2 cellular contexts compared by ENCODE assay signal in the genomic region with DNA sequence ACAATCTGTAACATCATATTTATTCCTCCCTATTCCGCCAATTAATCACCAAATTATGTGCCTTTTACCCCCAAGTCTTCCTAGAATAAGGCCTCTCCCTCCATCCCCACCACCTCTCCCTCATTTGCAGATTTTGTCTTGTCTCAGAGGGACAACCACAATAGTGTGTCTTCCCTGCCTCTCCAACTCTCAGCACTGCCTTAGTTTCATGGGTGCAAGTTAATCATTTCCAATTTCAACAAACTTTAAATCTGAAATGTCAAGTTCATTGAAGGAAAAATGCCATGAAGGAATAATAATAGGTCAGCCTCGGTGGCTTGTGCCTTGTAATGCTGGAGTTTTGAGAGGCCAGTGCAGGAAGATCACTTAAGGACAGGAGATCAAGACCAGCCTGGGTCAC.
TF ChIP-seq lines count a peak whose summit lies in the region.

No MANE protein-coding gene starts in this region.

TF ChIP-seq in A549, 52 proteins besides CTCF, POLR2A, EP300 and RAD21:
- TF ChIP-seq NR3C1 (IDR thresholded peaks at IDR 0.05), result no peak
- no peak for TF ChIP-seq SMC3 (IDR thresholded peaks at IDR 0.05)
- no peak for TF ChIP-seq RFX5 (IDR thresholded peaks at IDR 0.05)

TF ChIP-seq in H1, 55 proteins besides CTCF, POLR2A, EP300 and RAD21:
- TF ChIP-seq SRF (IDR thresholded peaks at IDR 0.05; ENCODE audit: low read depth, low read length), result no peak
- no peak for TF ChIP-seq PHF8 (conservative IDR thresholded peaks at IDR 0.05; ENCODE audit: low read depth, low read length)
- TF ChIP-seq ATF3 (IDR thresholded peaks at IDR 0.05; ENCODE audit: insufficient read depth, low read depth, low read length), result no peak
- TF ChIP-seq CBX8 (IDR thresholded peaks at IDR 0.05; ENCODE audit: borderline replicate concordance, low read depth, low read length), result no peak
- no peak for TF ChIP-seq SAP30 (IDR thresholded peaks at IDR 0.05; ENCODE audit: insufficient read depth, insufficient replicate concordance, low read length)
- no peak for TF ChIP-seq CREB1 (IDR thresholded peaks at IDR 0.05)
- TF ChIP-seq KDM5A (IDR thresholded peaks at IDR 0.05; ENCODE audit: low read length), result no peak
- TF ChIP-seq SUZ12 (IDR thresholded peaks at IDR 0.05; ENCODE audit: low read length), result no peak
- TF ChIP-seq SP2 (IDR thresholded peaks at IDR 0.05; ENCODE audit: low read length), result no peak
- no peak for TF ChIP-seq KDM4A (IDR thresholded peaks at IDR 0.05; ENCODE audit: low read depth, low read length, severe bottlenecking)
- no peak for TF ChIP-seq BCL11A (IDR thresholded peaks at IDR 0.05; ENCODE audit: low read depth in 2 of 2, low read length in 2 of 2)
- no peak for TF ChIP-seq HDAC6 (IDR thresholded peaks at IDR 0.05; ENCODE audit: low read depth, low read length)
- TF ChIP-seq HDAC2 (IDR thresholded peaks at IDR 0.05; ENCODE audit: borderline replicate concordance in 1 of 2, low read depth in 2 of 2, low read length in 2 of 2), result no peak
- no peak for TF ChIP-seq SP4 (IDR thresholded peaks at IDR 0.05; ENCODE audit: low read length)
